ENCODE assay signal across 13 cellular contexts in the genomic region with DNA sequence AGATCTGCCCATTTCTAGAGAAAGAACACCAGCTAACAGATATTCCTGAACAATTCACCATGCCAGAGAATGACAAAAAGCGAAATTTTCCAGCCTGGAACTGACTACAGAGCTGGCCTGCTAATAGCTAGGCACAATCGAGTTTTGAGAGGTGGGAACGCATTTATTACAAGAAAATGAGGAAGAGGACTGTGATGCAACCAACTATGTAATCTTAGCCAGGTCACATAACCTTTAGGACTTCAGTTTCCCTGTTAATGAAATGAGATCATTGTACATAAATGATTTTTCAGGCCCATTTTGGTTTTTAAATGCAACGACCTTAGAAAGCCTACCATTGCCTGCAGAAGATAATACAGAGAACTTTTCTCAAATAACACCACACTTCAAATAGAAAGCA.
DNase-seq lines count a peak whose midpoint lies in the region; ATAC-seq and TF ChIP-seq lines count a peak whose summit lies in the region.
"Had no signal": no experiment of that assay in that cellular context is flagged by ENCODE, and none has a peak within 500 bp of the region (broad histone marks: within the 10 kb centered on the region; RNA-seq: fewer than 3 reads in every experiment).

No MANE protein-coding gene starts in this region.

- no peaks in the 10 kb centered on the region for H3K36me3 Mint-ChIP-seq in effector memory CD8-positive, alpha-beta T cell (ENCODE audit: insufficient read depth)

- TF ChIP-seq POLR2A in NB4 (IDR thresholded peaks at IDR 0.05; ENCODE audit: extremely low read depth, insufficient read length), result no peak

- H3K4me3 ChIP-seq in NB4 (ENCODE audit: low read depth, low read length), result no peak overlapping the region
- H3K4me3 ChIP-seq: GM23248, HAP-1 had no signal

- no peak overlapping the region for H3K27ac Mint-ChIP-seq in effector memory CD8-positive, alpha-beta T cell
- H3K27ac Mint-ChIP-seq: CD4-positive, alpha-beta T cell had no signal

- no peaks in the 10 kb centered on the region for H3K27me3 Mint-ChIP-seq in effector memory CD8-positive, alpha-beta T cell
- H3K27me3 Mint-ChIP-seq: CD4-positive, alpha-beta T cell had no signal

- H3K4me3 Mint-ChIP-seq in effector memory CD8-positive, alpha-beta T cell, result no peak overlapping the region
- H3K4me3 Mint-ChIP-seq: CD4-positive, alpha-beta T cell had no signal

- H3K4me1 Mint-ChIP-seq in effector memory CD8-positive, alpha-beta T cell (ENCODE audit: low read depth in 2 of 2), result no peaks in the 10 kb centered on the region

- H3K9me3 Mint-ChIP-seq in effector memory CD8-positive, alpha-beta T cell, result no peaks in the 10 kb centered on the region
- H3K9me3 Mint-ChIP-seq: CD4-positive, alpha-beta T cell had no signal

- no peak for ATAC-seq in effector memory CD8-positive, alpha-beta T cell (replicated peaks)

- DNase-seq in SKM-1 treated with dmso at 0.1 percent for 144 hours (lab: John Stamatoyannopoulos, UW; ENCODE audit: unreplicated experiment) (peak; percentile 24), SKM-1 (lab: John Stamatoyannopoulos, UW; ENCODE audit: unreplicated experiment) (no peak), NB4 (ENCODE audit: low read depth) (peak; percentile 18), OCI-M1 (lab: John Stamatoyannopoulos, UW) (peak; percentile 25), dedifferentiated amniotic fluid mesenchymal stem cell (ENCODE audit: extremely low spot score) (no peak), NCI-H2029 treated with DMSO at 0.1 percent for 48 hours (lab: John Stamatoyannopoulos, UW) (no peak)
- no peak for DNase-seq in effector memory CD8-positive, alpha-beta T cell
- DNase-seq: BE2C; C1 segment of cervical spinal cord; Caco-2; CD4-positive, alpha-beta T cell; GM23248 had no signal

- TF ChIP-seq CTCF in NB4 (IDR thresholded peaks at IDR 0.05; ENCODE audit: low read depth, low read length), result no peak

Comparison
In these comparisons a context has a peak if more than half of its experiments do, and no peak if none do; other contexts are left out.
1. DNase-seq: peak in SKM-1 treated with dmso at 0.1 percent for 144 hours (single experiment), NB4 (single experiment) and OCI-M1 (single experiment); none in SKM-1 (single experiment), dedifferentiated amniotic fluid mesenchymal stem cell (single experiment), effector memory CD8-positive, alpha-beta T cell (0 of 3) and NCI-H2029 treated with DMSO at 0.1 percent for 48 hours (single experiment).